In the genomic region with DNA sequence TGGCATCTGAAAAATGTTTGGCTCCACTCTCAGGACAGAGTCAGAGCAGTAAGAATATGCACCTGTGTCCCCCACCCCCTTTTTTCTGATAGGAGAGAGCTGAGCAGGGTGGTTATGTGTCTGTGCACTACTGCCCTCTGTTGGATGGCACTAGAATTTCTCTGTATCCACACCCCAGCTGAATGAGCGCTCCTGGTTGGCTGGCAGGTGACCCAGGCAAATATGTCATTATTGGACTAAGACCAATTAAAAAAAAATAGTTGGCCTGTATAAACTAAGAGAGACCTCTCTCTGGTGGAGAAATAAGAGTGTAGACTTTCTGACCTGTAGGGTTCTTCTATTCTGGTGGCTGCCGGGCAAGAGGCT, we compare ENCODE assay signal across 7 cellular contexts.
DNase-seq lines count a peak whose midpoint lies in the region; ATAC-seq and TF ChIP-seq lines count a peak whose summit lies in the region.

No MANE protein-coding gene starts in this region.

- TF ChIP-seq CTCF in LNCaP clone FGC (IDR thresholded peaks at IDR 0.05; ENCODE audit: control insufficient read depth, extremely low read depth, insufficient read depth) (peak; percentile 69), PC-3 (conservative IDR thresholded peaks at IDR 0.05; ENCODE audit: low read depth, low read length) (peak; percentile 86), choroid plexus epithelial cell (conservative IDR thresholded peaks at IDR 0.05; ENCODE audit: low read depth, low read length) (peak; percentile 74), lung (IDR thresholded peaks at IDR 0.05; ENCODE audit: control extremely low read depth, extremely low read depth) (no peak)

- H3K9me3 ChIP-seq in PC-3 (ENCODE audit: low read length) (no peaks in the 10 kb centered on the region), lung (ENCODE audit: control insufficient read depth in 2 of 2, insufficient read depth in 1 of 2, low read length in 1 of 2) (no peaks in the 10 kb centered on the region)

- DNase-seq in GDM1 (lab: John Stamatoyannopoulos, UW) (peak; percentile 11), LNCaP clone FGC (ENCODE audit: low read depth) (peak; percentile 69), PC-3 (peak; percentile 70), choroid plexus epithelial cell (ENCODE audit: low read depth) (peak; percentile 51), lung (ENCODE audit: low spot score) (peak; percentile 64), SKM-1 (lab: John Stamatoyannopoulos, UW; ENCODE audit: unreplicated experiment) (no peak)

- POLR2A ChIA-PET in PC-3 (lab: Charles Lee; ENCODE audit: unreplicated experiment): interaction anchor here (0.6 kb wide), 1 partner anchor 73 kb away, joined by 4 read pairs; no protein-coding TSS in a partner anchor

- H2AFZ ChIP-seq in PC-3 (ENCODE audit: low read length): 0 out of 2 replicates have a peak overlapping the region, but pooled peaks have one; percentile 7

- peak overlapping the region; percentile 43 for H3K4me2 ChIP-seq in PC-3 (ENCODE audit: low read length)

- 25 to 42% methylated on average over 2 of the region's 2 CpGs for WGBS in lung, 2 donors

- CTCF ChIA-PET in PC-3 (lab: Charles Lee): interaction anchor here (0.5 to 2.5 kb wide), 11 partner anchors 21 to 630 kb away, joined by 3 to 11 read pairs (median 4); a partner anchor contains a TSS

- no peak overlapping the region for H3K4me3 ChIP-seq in LNCaP clone FGC (ENCODE audit: low read depth, low read length)
- no peak overlapping the region for H3K4me3 ChIP-seq in PC-3 (ENCODE audit: low read length)
- no peak overlapping the region for H3K4me3 ChIP-seq in choroid plexus epithelial cell (ENCODE audit: low read depth, low read length)
- H3K4me3 ChIP-seq in lung: no peak overlapping the region

- H3K36me3 ChIP-seq in PC-3 (ENCODE audit: low read depth, low read length): no peaks in the 10 kb centered on the region
- no peaks in the 10 kb centered on the region for H3K36me3 ChIP-seq in lung (ENCODE audit: control insufficient read depth in 2 of 2, insufficient read depth in 2 of 2, low read length in 2 of 2)

- ATAC-seq in GM21723 (IDR thresholded peaks at IDR 0.05; ENCODE audit: unreplicated experiment) (peak; percentile 63), PC-3 (peak; percentile 66), lung (ENCODE audit: insufficient read depth, low FRiP score) (peak; percentile 74)

- peaks cover 25% of the 10 kb centered on the region for H3K4me1 ChIP-seq in PC-3 (ENCODE audit: insufficient read depth, low read length)
- peaks cover 0 to 2% of the 10 kb centered on the region in 2 donors for H3K4me1 ChIP-seq in lung (ENCODE audit: control insufficient read depth in 2 of 2, insufficient read depth in 2 of 2, low read length in 2 of 2)

- intact Hi-C loops in PC-3 (cut with micrococcal nuclease): loop anchor here (1.0 to 5.0 kb wide), 3 partner anchors 112 to 242 kb away; a partner anchor contains a TSS

- H3K79me2 ChIP-seq in PC-3 (ENCODE audit: low read length): no peaks in the 10 kb centered on the region

- H3K9me2 ChIP-seq in PC-3 (replicated peaks; ENCODE audit: low read length): no peaks in the 10 kb centered on the region

- peak overlapping the region; percentile 41 for H3K27ac ChIP-seq in PC-3 (ENCODE audit: low read length)
- H3K27ac ChIP-seq in lung (ENCODE audit: low read depth in 1 of 2, low read length in 1 of 2): no peak overlapping the region

- H4K20me1 ChIP-seq in PC-3 (ENCODE audit: low read length): no peaks in the 10 kb centered on the region

- peaks cover 31% of the 10 kb centered on the region for H3K27me3 ChIP-seq in PC-3 (ENCODE audit: low read length)
- H3K27me3 ChIP-seq in lung (ENCODE audit: control insufficient read depth, insufficient read depth): no peaks in the 10 kb centered on the region

- no TSS peak for BruUV-seq in PC-3 (replicated peaks; lab: Mats Ljungman, UMichigan)

- no peaks in the 10 kb centered on the region for H3F3A ChIP-seq in PC-3 (ENCODE audit: low read length, unreplicated experiment)

- H3K9ac ChIP-seq in PC-3 (ENCODE audit: low read length): no peak overlapping the region
